Comparison of ENCODE assay signal across 22 cellular contexts in genomic region chr20:53666144-53666543, GRCh38.
"Had no signal": no experiment of that assay in that cellular context is flagged by ENCODE, and none has a peak within 500 bp of the region (broad histone marks: within the 10 kb centered on the region; RNA-seq: fewer than 3 reads in every experiment).

No MANE protein-coding gene starts in this region.

- H3K36me3 Mint-ChIP-seq: naive B cell; stimulated activated naive B cell treated with anti-CD40 and anti-IgM and Interleukin-4, amounts not matched to agents 10 μg/mL and 1 μg/mL and 100 μg/mL, for 72 hours; type B pancreatic cell had no signal

- H3K27ac Mint-ChIP-seq: nephron progenitor cell; stimulated activated naive B cell treated with anti-CD40 and anti-IgM and Interleukin-4, amounts not matched to agents 10 μg/mL and 1 μg/mL and 100 μg/mL, for 72 hours; stimulated activated naive CD8-positive, alpha-beta T cell treated with anti-CD3 and anti-CD28 coated beads, Interleukin-15, amount 100 ng/mL, for 72 hours; type B pancreatic cell had no signal

- H3K27me3 ChIP-seq: colonic mucosa, hepatocyte, neutrophil, spleen had no signal

- H3K27ac ChIP-seq: colonic mucosa, hepatocyte, neutrophil, psoas muscle, spleen, thoracic aorta had no signal

- H3K9me3 ChIP-seq: colonic mucosa, neutrophil, psoas muscle, spleen, thoracic aorta had no signal

- DNase-seq: colonic mucosa; dermis blood vessel endothelial cell; foreskin melanocyte; head of caudate nucleus; left colon; mesendoderm; naive B cell; nephron progenitor cell; psoas muscle; retina; spleen; stimulated activated CD4-positive, alpha-beta T cell treated with anti-CD3 and anti-CD28 coated beads, Interleukin-15, amount 100 ng/mL, for 24 hours; stimulated activated CD4-positive, alpha-beta T cell treated with anti-CD3 and anti-CD28 coated beads, Interleukin-1b, Interleukin-23, amount 100 ng/mL, for 48 hours; stimulated activated CD4-positive, alpha-beta T cell treated with anti-CD3 and anti-CD28 coated beads, Interleukin-4, amount 100 ng/mL, for 24 hours; stimulated activated naive B cell treated with anti-CD40 and anti-IgM and Interleukin-4, amounts not matched to agents 10 μg/mL and 1 μg/mL and 100 μg/mL, for 72 hours; stimulated activated naive CD8-positive, alpha-beta T cell treated with anti-CD3 and anti-CD28 coated beads, Interleukin-15, amount 100 ng/mL, for 72 hours; substantia nigra had no signal

- H3K36me3 ChIP-seq: colonic mucosa, neutrophil, spleen, thoracic aorta had no signal

- H3K27me3 Mint-ChIP-seq: naive B cell; stimulated activated naive B cell treated with anti-CD40 and anti-IgM and Interleukin-4, amounts not matched to agents 10 μg/mL and 1 μg/mL and 100 μg/mL, for 72 hours; stimulated activated naive CD8-positive, alpha-beta T cell treated with anti-CD3 and anti-CD28 coated beads, Interleukin-15, amount 100 ng/mL, for 72 hours; type B pancreatic cell had no signal

- H3K4me3 ChIP-seq: colonic mucosa, hepatocyte, psoas muscle, spleen, thoracic aorta had no signal

- H3K4me3 Mint-ChIP-seq: naive B cell; nephron progenitor cell; stimulated activated naive B cell treated with anti-CD40 and anti-IgM and Interleukin-4, amounts not matched to agents 10 μg/mL and 1 μg/mL and 100 μg/mL, for 72 hours; stimulated activated naive CD8-positive, alpha-beta T cell treated with anti-CD3 and anti-CD28 coated beads, Interleukin-15, amount 100 ng/mL, for 72 hours; type B pancreatic cell had no signal

- H3K9me3 Mint-ChIP-seq: naive B cell; nephron progenitor cell; stimulated activated naive B cell treated with anti-CD40 and anti-IgM and Interleukin-4, amounts not matched to agents 10 μg/mL and 1 μg/mL and 100 μg/mL, for 72 hours; stimulated activated naive CD8-positive, alpha-beta T cell treated with anti-CD3 and anti-CD28 coated beads, Interleukin-15, amount 100 ng/mL, for 72 hours; type B pancreatic cell had no signal

- ATAC-seq: left colon; psoas muscle; sciatic nerve; stimulated activated naive B cell treated with anti-CD40 and anti-IgM and Interleukin-4, amounts not matched to agents 10 μg/mL and 1 μg/mL and 100 μg/mL, for 72 hours; stimulated activated naive CD8-positive, alpha-beta T cell treated with anti-CD3 and anti-CD28 coated beads, Interleukin-15, amount 100 ng/mL, for 72 hours had no signal
